In the genomic region with DNA sequence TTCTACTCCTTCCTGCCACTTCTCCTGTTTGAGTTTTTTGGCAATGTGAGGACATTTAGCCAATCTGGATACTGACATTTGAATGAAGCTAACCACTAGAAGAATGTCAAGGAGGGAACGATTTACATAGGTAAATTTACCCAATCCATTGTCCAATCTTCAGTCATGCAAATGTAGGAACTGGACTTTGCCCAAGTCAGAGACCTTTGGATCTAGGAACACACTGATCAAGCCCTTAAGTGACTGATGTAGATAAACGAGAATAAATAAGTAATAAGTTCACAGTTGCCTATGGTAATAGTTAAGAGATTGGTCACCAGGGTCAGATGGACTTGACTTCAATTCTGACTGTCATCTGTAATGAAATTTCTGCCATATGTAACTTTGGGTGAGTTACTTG, we compare ENCODE assay signal across 24 cellular contexts.
"Had no signal": no experiment of that assay in that cellular context is flagged by ENCODE, and none has a peak within 500 bp of the region (broad histone marks: within the 10 kb centered on the region; RNA-seq: fewer than 3 reads in every experiment).

No MANE protein-coding gene starts in this region.

- H3K4me3 ChIP-seq: cardiac muscle cell, MG63, Peyer's patch, SJCRH30 had no signal

- H3K36me3 ChIP-seq: brain microvascular endothelial cell, cardiac muscle cell, MG63, Peyer's patch, SJCRH30 had no signal

- H3K27ac Mint-ChIP-seq: activated CD4-positive, alpha-beta memory T cell treated with anti-CD3 and anti-CD28 coated beads, Interleukin-2, amount 10 ng/mL, durations not matched to agents 7 days and 5 days; activated naive CD4-positive, alpha-beta T cell treated with anti-CD3 and anti-CD28 coated beads, Interleukin-2, amount 50 U/mL, for 72 hours had no signal

- H3K27ac ChIP-seq: brain microvascular endothelial cell, cardiac muscle cell, RWPE1 had no signal

- H3K27me3 Mint-ChIP-seq: activated CD4-positive, alpha-beta memory T cell treated with anti-CD3 and anti-CD28 coated beads, Interleukin-2, amount 10 ng/mL, durations not matched to agents 7 days and 5 days had no signal

- H3K27me3 ChIP-seq: brain microvascular endothelial cell, cardiac muscle cell, MG63, Peyer's patch, SJCRH30 had no signal

- ATAC-seq: activated naive CD4-positive, alpha-beta T cell treated with anti-CD3 and anti-CD28 coated beads, Interleukin-2, amount 50 U/mL, for 72 hours; activated T-cell treated with anti-CD3 and anti-CD28 coated beads, Interleukin-2, amount 50 U/mL, for 4 hours had no signal

- DNase-seq: activated CD4-positive, alpha-beta memory T cell treated with anti-CD3 and anti-CD28 coated beads, Interleukin-2, amount 10 ng/mL, durations not matched to agents 7 days and 5 days; activated CD4-positive, alpha-beta T cell treated with anti-CD3 and anti-CD28 coated beads, Interleukin-2, amount 50 U/mL, for 1 hour; activated CD4-positive, CD25-positive, alpha-beta regulatory T cell; activated CD8-positive, alpha-beta memory T cell treated with anti-CD3 and anti-CD28 coated beads, Interleukin-2, amount 50 U/mL, for 48 hours; activated effector memory CD4-positive, alpha-beta T cell treated with anti-CD3 and anti-CD28 coated beads, Interleukin-2, amount 50 U/mL, for 16 hours; activated naive CD4-positive, alpha-beta T cell treated with Interleukin-2 at 50 U/mL for 16 hours; activated T-cell treated with anti-CD3 and anti-CD28 coated beads, Interleukin-2, amount 50 U/mL, for 4 hours; brain microvascular endothelial cell; MG63; MV-4-11; NCI-H1092 treated with DMSO at 0.1 percent for 48 hours; NCI-H1417 treated with DMSO at 0.1 percent for 48 hours; NCI-H1694 treated with DMSO at 0.1 percent for 48 hours; NCI-H2029 treated with DMSO at 0.1 percent for 48 hours; NCI-H345; NCI-H510A; Right ventricle myocardium superior; SJCRH30; SK-N-SH; T-helper 1 cell had no signal

- H3K9ac ChIP-seq: SK-N-SH had no signal

- H3K9me3 ChIP-seq: MG63, Peyer's patch, SJCRH30, SK-N-SH had no signal

- H3K4me3 Mint-ChIP-seq: activated CD4-positive, alpha-beta memory T cell treated with anti-CD3 and anti-CD28 coated beads, Interleukin-2, amount 10 ng/mL, durations not matched to agents 7 days and 5 days; activated T-cell treated with anti-CD3 and anti-CD28 coated beads, Interleukin-2, amount 50 U/mL, for 4 hours had no signal

- H3K4me1 ChIP-seq: Peyer's patch had no signal
